In the genomic region with DNA sequence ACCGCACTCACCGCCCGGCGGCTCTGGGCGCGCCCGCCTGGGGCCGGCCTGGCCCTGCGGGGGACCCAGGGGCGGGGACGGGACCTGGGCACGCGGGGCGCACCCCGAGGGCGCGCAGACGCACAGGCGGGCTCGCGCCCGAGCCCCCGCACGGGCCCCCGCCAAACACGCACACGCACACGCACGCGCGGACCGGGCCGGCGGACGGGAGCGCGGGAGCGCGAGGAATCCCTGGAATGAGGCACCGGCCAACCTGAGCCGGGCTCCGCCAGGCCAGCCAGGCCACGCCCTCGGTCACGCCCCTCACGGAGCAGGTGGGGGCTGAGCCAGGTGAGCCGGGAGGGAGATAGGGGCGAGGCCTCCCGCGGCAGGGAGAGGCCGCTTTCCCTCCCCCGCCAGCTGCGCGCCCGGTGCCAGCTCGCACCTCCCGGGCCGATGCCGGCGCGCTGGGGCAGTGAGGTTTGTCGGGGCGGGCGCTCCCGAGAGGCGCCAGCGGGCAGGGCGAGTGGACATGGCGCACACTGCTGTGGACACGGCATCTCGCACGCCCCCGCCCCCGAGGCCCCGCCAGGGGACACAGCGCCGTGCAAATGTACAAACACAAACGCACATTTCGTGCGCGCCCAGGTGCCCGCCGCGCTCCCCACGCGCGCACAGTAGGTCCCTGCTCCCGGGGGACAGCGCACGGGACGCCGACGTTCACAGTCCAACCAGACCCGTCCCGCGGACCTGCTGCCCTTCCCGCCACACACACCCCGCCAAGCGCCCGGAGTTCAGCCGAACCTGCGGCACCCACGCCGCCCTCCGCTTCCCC, we compare ENCODE assay signal across 8 cellular contexts.
DNase-seq lines count a peak whose midpoint lies in the region; ATAC-seq and TF ChIP-seq lines count a peak whose summit lies in the region.

No MANE protein-coding gene starts in this region.

- H3K36me3 ChIP-seq in testis (ENCODE audit: low read depth, missing control alignments): no peaks in the 10 kb centered on the region

- CTCF ChIA-PET in RWPE1 (lab: Yijun Ruan, JAX): no interaction called here

- H3K27me3 Mint-ChIP-seq in activated naive CD4-positive, alpha-beta T cell treated with anti-CD3 and anti-CD28 coated beads, Interleukin-2, amount 50 U/mL, for 24 hours: peaks cover 6% of the 10 kb centered on the region

- no peak overlapping the region for H3K27ac Mint-ChIP-seq in activated naive CD4-positive, alpha-beta T cell treated with anti-CD3 and anti-CD28 coated beads, Interleukin-2, amount 50 U/mL, for 24 hours

- TF ChIP-seq CTCF in RWPE1 (conservative IDR thresholded peaks at IDR 0.05; ENCODE audit: low read depth) (no peak), testis (IDR thresholded peaks at IDR 0.05) (no peak)

- no peaks in the 10 kb centered on the region for H3K27me3 ChIP-seq in testis

- H3K4me1 ChIP-seq in testis: peaks cover 9% of the 10 kb centered on the region

- H3K27ac ChIP-seq in RWPE1: peak overlapping the region; percentile 99
- peak overlapping the region; percentile 90 to 91 for H3K27ac ChIP-seq in testis

- H3K9me3 ChIP-seq in testis: no peaks in the 10 kb centered on the region

- TF ChIP-seq POLR2A in testis (IDR thresholded peaks at IDR 0.05): no peak

- intact Hi-C loops in testis (cut with DNase I; ENCODE audit: low total_unique reads): no loop called here

- no peaks in the 10 kb centered on the region for H3K9me3 Mint-ChIP-seq in activated naive CD4-positive, alpha-beta T cell treated with anti-CD3 and anti-CD28 coated beads, Interleukin-2, amount 50 U/mL, for 24 hours

- ATAC-seq in GM19468 (IDR thresholded peaks at IDR 0.05; ENCODE audit: extremely low read depth, unreplicated experiment): peak; percentile 31

- POLR2A ChIA-PET in RWPE1 (lab: Yijun Ruan, JAX; ENCODE audit: low non-redundant PET): no interaction called here

- peaks cover 16% of the 10 kb centered on the region for H3K4me1 Mint-ChIP-seq in activated naive CD4-positive, alpha-beta T cell treated with anti-CD3 and anti-CD28 coated beads, Interleukin-2, amount 50 U/mL, for 24 hours

- peak overlapping the region; percentile 49 for H3K4me3 Mint-ChIP-seq in activated naive CD4-positive, alpha-beta T cell treated with anti-CD3 and anti-CD28 coated beads, Interleukin-2, amount 50 U/mL, for 24 hours

- DNase-seq in COLO668 (lab: John Stamatoyannopoulos, UW; ENCODE audit: unreplicated experiment) (peak; percentile 88), HS-27A (ENCODE audit: low read depth) (peak; percentile 58), RWPE1 (ENCODE audit: low spot score) (peak; percentile 95), globus pallidus (ENCODE audit: low spot score) (peak; percentile 37), occipital lobe (lab: John Stamatoyannopoulos, UW) (peak; percentile 59), testis (peak; percentile 91)

- no peaks in the 10 kb centered on the region for H3K36me3 Mint-ChIP-seq in activated naive CD4-positive, alpha-beta T cell treated with anti-CD3 and anti-CD28 coated beads, Interleukin-2, amount 50 U/mL, for 24 hours

- peak overlapping the region; percentile 81 to 88 for H3K4me3 ChIP-seq in testis

- 0% methylated on average over 25 to 79 of the region's 105 CpGs for WGBS in testis, 2 donors

Comparison
In these comparisons a context has a peak if more than half of its experiments do, and no peak if none do; other contexts are left out.
1. Peak in every context shown above with its lines: DNase-seq, ATAC-seq, H3K4me3 ChIP-seq and H3K27ac ChIP-seq.
2. DNase-seq: peak in every context shown above with its lines; median percentile 95 in RWPE1; 91 in testis; 88 in COLO668; 59 in occipital lobe; 58 in HS-27A; 37 in globus pallidus.